Comparison of ENCODE assay signal across 1 cellular context in genomic region chr16:48862087-48862532, GRCh38.
TF ChIP-seq lines count a peak whose summit lies in the region.

No MANE protein-coding gene starts in this region.

TF ChIP-seq in HCT116, 20 proteins besides CTCF, POLR2A, EP300 and RAD21 (continued from another document):
- TF ChIP-seq REST (IDR thresholded peaks at IDR 0.05; ENCODE audit: low read depth) (no peak), CEBPB (IDR thresholded peaks at IDR 0.05; ENCODE audit: low read depth) (no peak), ELF1 (IDR thresholded peaks at IDR 0.05; ENCODE audit: borderline replicate concordance, low read depth) (no peak), SP1 (IDR thresholded peaks at IDR 0.05; ENCODE audit: low read depth) (no peak), JUND (IDR thresholded peaks at IDR 0.05) (no peak), TCF7L2 (IDR thresholded peaks at IDR 0.05; ENCODE audit: borderline replicate concordance, extremely low read depth, insufficient read depth, insufficient read length) (no peak), EZH2phosphoT487 (IDR thresholded peaks at IDR 0.05; ENCODE audit: borderline replicate concordance) (no peak)
